In genomic region chr20:13221313-13221672, GRCh38 we compare ENCODE assay signal across 8 cellular contexts. TPM values are rescaled to one million over a fixed set of nuclear protein-coding genes. Genes with fewer than 3 reads are reported as not detected.
DNase-seq lines count a peak whose midpoint lies in the region; ATAC-seq and TF ChIP-seq lines count a peak whose summit lies in the region.

No MANE protein-coding gene starts in this region.

- H3K27ac ChIP-seq in ascending aorta, result no peak overlapping the region

- H3K27me3 ChIP-seq in ascending aorta, result peaks cover 5% of the 10 kb centered on the region

- DNase-seq in ascending aorta (ENCODE audit: low spot score in 2 of 2) (no peak), omental fat pad (ENCODE audit: low spot score) (no peak), NCI-H1092 (lab: John Stamatoyannopoulos, UW) (no peak), NCI-H226 (no peak), GDM1 (lab: John Stamatoyannopoulos, UW) (no peak)

- H3K9me3 ChIP-seq in ascending aorta, result no peaks in the 10 kb centered on the region

- peaks cover 0 to 11% of the 10 kb centered on the region in 2 donors for H3K4me1 ChIP-seq in ascending aorta

- TF ChIP-seq CTCF in ascending aorta (IDR thresholded peaks at IDR 0.05) (no peak), omental fat pad (IDR thresholded peaks at IDR 0.05) (no peak)

- intact Hi-C loops in ascending aorta (cut with DNase I), result loop anchor here (5.0 kb wide), 2 partner anchors 271 to 556 kb away; no protein-coding TSS in a partner anchor

- ATAC-seq in GM18867 (IDR thresholded peaks at IDR 0.05; ENCODE audit: unreplicated experiment), result peak; percentile 39
- peak; percentile 23 for ATAC-seq in HG02852 (IDR thresholded peaks at IDR 0.05; ENCODE audit: unreplicated experiment)
- peak; percentile 9 for ATAC-seq in omental fat pad (ENCODE audit: low FRiP score)
- ATAC-seq in HG03045 (IDR thresholded peaks at IDR 0.05; ENCODE audit: unreplicated experiment), result no peak

- H3K4me3 ChIP-seq in ascending aorta, result peak overlapping the region; percentile 64 to 73

- no peaks in the 10 kb centered on the region for H3K36me3 ChIP-seq in ascending aorta

RNA-seq across cellular contexts. Expression of gene ISM1, which starts 0.2 kb away (rescaled TPM):
- total RNA-seq in ascending aorta (60.1 TPM), omental fat pad (1 to 10 TPM; 1.6 to 7.9 (median 4.3) TPM)
